In genomic region chr5:174371600-174372094, GRCh38 we compare ENCODE assay signal across 14 cellular contexts.
DNase-seq lines count a peak whose midpoint lies in the region; ATAC-seq, FAIRE-seq and TF ChIP-seq lines count a peak whose summit lies in the region.
"Had no signal": no experiment of that assay in that cellular context is flagged by ENCODE, and none has a peak within 500 bp of the region (broad histone marks: within the 10 kb centered on the region; RNA-seq: fewer than 3 reads in every experiment).

No MANE protein-coding gene starts in this region.

- FAIRE-seq in A549 (lab: Jason Lieb, UNC), result no peak

- no peaks in the 10 kb centered on the region for H4K20me1 ChIP-seq in HCT116 (ENCODE audit: insufficient read depth)

- H3K36me3 ChIP-seq in HCT116 (ENCODE audit: control insufficient read depth in 1 of 2, insufficient read depth in 2 of 2, low read length in 2 of 2) (no peaks in the 10 kb centered on the region), testis (ENCODE audit: low read depth, missing control alignments) (no peaks in the 10 kb centered on the region)

- ATAC-seq in A549 (peak in 1 of 2 experiments; percentile 48; a peak in 4 of 6 replicates), HCT116 (peak; percentile 91), Right ventricle myocardium inferior (no peak)

- peak in 1 of 2 experiments; percentile 30; a peak in 1 of 5 replicates for TF ChIP-seq EP300 in A549 (IDR thresholded peaks at IDR 0.05)

- H2AFZ ChIP-seq in HCT116 (ENCODE audit: low read depth, low read length, poor library complexity, severe bottlenecking), result no peak overlapping the region

- WGBS in A549 (ENCODE audit: missing lambda C conversion rate), result 15% methylated on average over 10 of the region's 10 CpGs
- WGBS in testis, 2 donors, result 57 to 63% methylated on average over 8 to 10 of the region's 10 CpGs

- TF ChIP-seq POLR2A in A549 (IDR thresholded peaks at IDR 0.05; ENCODE audit: low read length) (no peak), HCT116 (IDR thresholded peaks at IDR 0.05; ENCODE audit: borderline replicate concordance, extremely low read depth, insufficient read depth, insufficient read length) (no peak), testis (IDR thresholded peaks at IDR 0.05) (no peak)

- no peaks in the 10 kb centered on the region for H3K79me2 ChIP-seq in HCT116 (ENCODE audit: insufficient read depth, low read length)

- CTCF ChIA-PET in A549 (lab: Yijun Ruan, JAX), result interaction anchor here (1.0 to 1.2 kb wide), 3 partner anchors 16 to 47 kb away, joined by 3 read pairs; no protein-coding TSS in a partner anchor
- CTCF ChIA-PET in HCT116 (lab: Charles Lee), result no interaction called here

- intact Hi-C loops in HCT116 (cut with micrococcal nuclease) (no loop called here), Right ventricle myocardium inferior (cut with DNase I) (no loop called here), testis (cut with DNase I; ENCODE audit: low total_unique reads) (no loop called here)

- no TSS peak for BruUV-seq in HCT116 (replicated peaks; lab: Mats Ljungman, UMichigan)

- H3K27me3 ChIP-seq in HCT116 (ENCODE audit: insufficient read depth, low read length), result peaks cover 61% of the 10 kb centered on the region
- no peaks in the 10 kb centered on the region for H3K27me3 ChIP-seq in testis

- H3K4me3 ChIP-seq in A549, result no peak overlapping the region
- H3K4me3 ChIP-seq in HCT116 (replicated peaks in 1 of 2; ENCODE audit: low read depth in 1 of 2, low read length in 2 of 2), result no peak overlapping the region
- no peak overlapping the region for H3K4me3 ChIP-seq in fibroblast of the aortic adventitia (ENCODE audit: low read depth, low read length)
- no peak overlapping the region for H3K4me3 ChIP-seq in testis
- H3K4me3 ChIP-seq: dorsolateral prefrontal cortex had no signal

- POLR2A ChIA-PET in A549 (lab: Yijun Ruan, JAX), result no interaction called here
- POLR2A ChIA-PET in HCT116 (lab: Charles Lee), result no interaction called here

- no peaks in the 10 kb centered on the region for H3K9me3 ChIP-seq in A549
- H3K9me3 ChIP-seq in HCT116 (ENCODE audit: control insufficient read depth in 1 of 2, insufficient read depth in 1 of 2, low read depth in 1 of 2, low read length in 2 of 2), result no peaks in the 10 kb centered on the region
- no peaks in the 10 kb centered on the region for H3K9me3 ChIP-seq in testis

- TF ChIP-seq CTCF in A549 (IDR thresholded peaks at IDR 0.05) (no peak), HCT116 (IDR thresholded peaks at IDR 0.05 in 2 of 3, conservative IDR thresholded peaks at IDR 0.05 in 1 of 3; ENCODE audit: borderline replicate concordance in 1 of 3, insufficient read depth in 1 of 3, low read depth in 2 of 3, low read length in 2 of 3) (no peak), fibroblast of the aortic adventitia (IDR thresholded peaks at IDR 0.05; ENCODE audit: insufficient read depth, low read length) (no peak), testis (IDR thresholded peaks at IDR 0.05) (no peak)

- H3K27ac ChIP-seq in A549 (peak overlapping the region in 1 of 2 experiments; percentile 64; a peak in 3 of 6 replicates), HCT116 (ENCODE audit: low read depth, low read length) (no peak overlapping the region; the same call in 1 of the 2 replicates), testis (no peak overlapping the region)
- H3K27ac ChIP-seq: dorsolateral prefrontal cortex had no signal

- RAD21 ChIA-PET in HCT116 (lab: Charles Lee; ENCODE audit: low non-redundant PET in 1 of 2, low total read pairs in 2 of 2, uncharacterized antibody in 2 of 2, unreplicated experiment in 2 of 2), result no interaction called here

- H3K4me2 ChIP-seq in A549, result peak overlapping the region; percentile 36; the same call in 2 of the 3 replicates
- peak overlapping the region; percentile 55 for H3K4me2 ChIP-seq in HCT116 (ENCODE audit: low read length)

- DNase-seq in A549 (ENCODE audit: low read depth in 1 of 2, low spot score in 1 of 2), result peak; percentile 20 to 28
- DNase-seq in HCT116 (ENCODE audit: low read depth, low spot score), result peak; percentile 88
- DNase-seq in RPMI7951 (ENCODE audit: low read depth), result peak; percentile 97
- peak; percentile 35 for DNase-seq in fibroblast of the aortic adventitia (ENCODE audit: low read depth)
- no peak for DNase-seq in NCI-H146 treated with DMSO at 0.1 percent for 48 hours (lab: John Stamatoyannopoulos, UW; ENCODE audit: unreplicated experiment)
- DNase-seq in SIG-M5 (lab: John Stamatoyannopoulos, UW), result no peak
- no peak for DNase-seq in Right ventricle myocardium inferior (ENCODE audit: missing footprints)
- no peak for DNase-seq in testis
- DNase-seq: activated CD4-positive, alpha-beta T cell treated with anti-CD3 and anti-CD28 coated beads, Interleukin-2, amount 50 U/mL, for 4 hours; amniotic stem cell; dorsolateral prefrontal cortex; mesendoderm; NCI-H1417; T-helper 9 cell had no signal

- H3K9ac ChIP-seq in HCT116 (ENCODE audit: low read length), result no peak overlapping the region

- no peak for TF ChIP-seq RAD21 in A549 (conservative IDR thresholded peaks at IDR 0.05 in 1 of 2, IDR thresholded peaks at IDR 0.05 in 1 of 2)
- no peak; the same call in 1 of the 2 replicates for TF ChIP-seq RAD21 in HCT116 (IDR thresholded peaks at IDR 0.05; ENCODE audit: low read depth)

- H3K9me2 ChIP-seq in HCT116 (ENCODE audit: insufficient read depth), result no peaks in the 10 kb centered on the region

- H3K4me1 ChIP-seq in A549, result peaks cover 13% of the 10 kb centered on the region; the same call in 2 of the 3 replicates
- peaks cover 16 to 19% of the 10 kb centered on the region in 2 experiments for H3K4me1 ChIP-seq in HCT116 (ENCODE audit: control insufficient read depth in 1 of 2, insufficient read depth in 2 of 2, low read length in 2 of 2)
- H3K4me1 ChIP-seq in testis, result no peaks in the 10 kb centered on the region

TF ChIP-seq in A549, 52 proteins besides CTCF, POLR2A, EP300 and RAD21 (continues in another document):
- TF ChIP-seq, protein P1, sequence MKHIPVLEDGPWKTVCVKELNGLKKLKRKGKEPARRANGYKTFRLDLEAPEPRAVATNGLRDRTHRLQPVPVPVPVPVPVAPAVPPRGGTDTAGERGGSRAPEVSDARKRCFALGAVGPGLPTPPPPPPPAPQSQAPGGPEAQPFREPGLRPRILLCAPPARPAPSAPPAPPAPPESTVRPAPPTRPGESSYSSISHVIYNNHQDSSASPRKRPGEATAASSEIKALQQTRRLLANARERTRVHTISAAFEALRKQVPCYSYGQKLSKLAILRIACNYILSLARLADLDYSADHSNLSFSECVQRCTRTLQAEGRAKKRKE (CRISPR knock-in tag; IDR thresholded peaks at IDR 0.05; ENCODE audit: low read depth), result no peak
- TF ChIP-seq ZC3H11A (IDR thresholded peaks at IDR 0.05) (no peak), HOXB5 (CRISPR knock-in tag; IDR thresholded peaks at IDR 0.05) (no peak), KDM1A (IDR thresholded peaks at IDR 0.05; ENCODE audit: low read depth) (no peak), HDAC2 (IDR thresholded peaks at IDR 0.05) (no peak), FOSB (CRISPR knock-in tag; IDR thresholded peaks at IDR 0.05) (no peak), HOXA7 (CRISPR knock-in tag; IDR thresholded peaks at IDR 0.05) (no peak), PHF8 (IDR thresholded peaks at IDR 0.05; ENCODE audit: borderline replicate concordance, low read depth) (no peak), RNF2 (IDR thresholded peaks at IDR 0.05; ENCODE audit: borderline replicate concordance, low read depth) (no peak), RFX5 (IDR thresholded peaks at IDR 0.05) (no peak), HEYL (CRISPR knock-in tag; IDR thresholded peaks at IDR 0.05) (no peak), E2F6 (IDR thresholded peaks at IDR 0.05; ENCODE audit: borderline replicate concordance, low read depth) (no peak), POLR2AphosphoS2 (conservative IDR thresholded peaks at IDR 0.05; ENCODE audit: low read length) (no peak), JUNB (IDR thresholded peaks at IDR 0.05) (peak; percentile 44; the same call in 1 of the 2 replicates), TP53 (CRISPR knock-in tag; IDR thresholded peaks at IDR 0.05) (no peak)

TF ChIP-seq in HCT116, 20 proteins besides CTCF, POLR2A, EP300 and RAD21 (continues in another document):
- TF ChIP-seq CEBPB (IDR thresholded peaks at IDR 0.05; ENCODE audit: low read depth) (peak; percentile 84), EZH2 (IDR thresholded peaks at IDR 0.05) (no peak), POLR2AphosphoS5 (IDR thresholded peaks at IDR 0.05; ENCODE audit: low read depth, low read length) (0 out of 2 replicates have a peak, but pooled peaks have one; percentile 32), SP1 (IDR thresholded peaks at IDR 0.05; ENCODE audit: low read depth) (peak; percentile 79), TCF7L2 (IDR thresholded peaks at IDR 0.05; ENCODE audit: borderline replicate concordance, extremely low read depth, insufficient read depth, insufficient read length) (peak; percentile 89), ZFX (IDR thresholded peaks at IDR 0.05) (no peak), SRF (IDR thresholded peaks at IDR 0.05; ENCODE audit: low read depth) (no peak), ZBTB33 (IDR thresholded peaks at IDR 0.05; ENCODE audit: extremely low read depth, insufficient replicate concordance, low read length) (peak; percentile 36), ATF3 (IDR thresholded peaks at IDR 0.05) (no peak), EZH2phosphoT487 (IDR thresholded peaks at IDR 0.05; ENCODE audit: borderline replicate concordance) (no peak), YY1 (IDR thresholded peaks at IDR 0.05; ENCODE audit: extremely low read depth, insufficient replicate concordance, low read depth, low read length) (no peak)
- TF ChIP-seq, protein P2, sequence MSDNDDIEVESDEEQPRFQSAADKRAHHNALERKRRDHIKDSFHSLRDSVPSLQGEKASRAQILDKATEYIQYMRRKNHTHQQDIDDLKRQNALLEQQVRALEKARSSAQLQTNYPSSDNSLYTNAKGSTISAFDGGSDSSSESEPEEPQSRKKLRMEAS (IDR thresholded peaks at IDR 0.05), result peak; percentile 60; the same call in 1 of the 2 replicates

Comparison
In these comparisons a context has a peak if more than half of its experiments do, and no peak if none do; other contexts are left out.
1. DNase-seq: peak in A549 (2 of 2), HCT116 (single experiment), RPMI7951 (single experiment) and fibroblast of the aortic adventitia (single experiment); none in NCI-H146 treated with DMSO at 0.1 percent for 48 hours (single experiment), SIG-M5 (single experiment), Right ventricle myocardium inferior (single experiment) and testis (single experiment).